Comparison of ENCODE assay signal across 21 cellular contexts in genomic region chrX:47413179-47413594, GRCh38. TPM values are rescaled to one million over a fixed set of nuclear protein-coding genes. Genes with fewer than 3 reads are reported as not detected.
DNase-seq lines count a peak whose midpoint lies in the region; ATAC-seq, FAIRE-seq and TF ChIP-seq lines count a peak whose summit lies in the region.
"Had no signal": no experiment of that assay in that cellular context is flagged by ENCODE, and none has a peak within 500 bp of the region (broad histone marks: within the 10 kb centered on the region; RNA-seq: fewer than 3 reads in every experiment).

No MANE protein-coding gene starts in this region.

- H3K9ac ChIP-seq in adipocyte (ENCODE audit: low read length) (no peak overlapping the region), subcutaneous abdominal adipose tissue (ENCODE audit: low read length in 5 of 5) (peak overlapping the region in 1 of 5 donors; percentile 98)

- H3K27me3 ChIP-seq in adipocyte (replicated peaks; ENCODE audit: control insufficient read depth, insufficient read depth, low read length) (no peaks in the 10 kb centered on the region), bronchial epithelial cell (ENCODE audit: control insufficient read depth, insufficient read depth, low read length) (no peaks in the 10 kb centered on the region), subcutaneous abdominal adipose tissue (ENCODE audit: control insufficient read depth in 5 of 5, insufficient read depth in 4 of 5, low read length in 5 of 5) (peaks cover 0 to 10% (median 5%) of the 10 kb centered on the region in 5 donors), aorta (ENCODE audit: control insufficient read depth in 1 of 2, insufficient read depth in 2 of 2, low read length in 1 of 2) (no peaks in the 10 kb centered on the region)

- TF ChIP-seq CTCF in HEK293 (tag by site-specific recombination; IDR thresholded peaks at IDR 0.05) (no peak), bronchial epithelial cell (IDR thresholded peaks at IDR 0.05; ENCODE audit: insufficient read depth, low read length, severe bottlenecking) (no peak)

- POLR2A ChIA-PET in HEK293 (lab: Yijun Ruan, JAX) = interaction anchor here (0.6 kb wide), 1 partner anchor 101 kb away, joined by 4 read pairs; no protein-coding TSS in a partner anchor

- peak; percentile 7 for FAIRE-seq in bronchial epithelial cell (lab: Jason Lieb, UNC)
- FAIRE-seq: G401.6 had no signal

- H3K27ac ChIP-seq in HEK293 (ENCODE audit: extremely low read depth, low read depth, low read length) = no peak overlapping the region
- H3K27ac ChIP-seq in subcutaneous abdominal adipose tissue (ENCODE audit: low read depth, low read length) = peak overlapping the region; percentile 50
- H3K27ac ChIP-seq in aorta (ENCODE audit: low read depth in 1 of 2, low read length in 2 of 2) = no peak overlapping the region
- H3K27ac ChIP-seq: C4-2B had no signal

- intact Hi-C loops in aorta (cut with DNase I) = no loop called here

- CTCF ChIA-PET in HEK293 (lab: Yijun Ruan, JAX) = no interaction called here

- DNase-seq in adipocyte (ENCODE audit: low read depth) (no peak), bronchial epithelial cell (ENCODE audit: low read depth) (no peak), aorta (no peak), NCI-H1105 treated with DMSO at 0.1 percent for 48 hours (lab: John Stamatoyannopoulos, UW) (no peak)
- DNase-seq: Caco-2; CD8-positive, alpha-beta T cell; DMS153; DND-41; GOT3; H7; HCEC 1CT; HFFc6 had no signal

- WGBS in aorta, 2 donors = 85 to 92% methylated on average over 8 of the region's 8 CpGs

- H3K9me3 ChIP-seq in HEK293 (ENCODE audit: control insufficient read depth, insufficient read depth, low read depth, low read length) = no peaks in the 10 kb centered on the region; the same call in 1 of the 2 replicates
- H3K9me3 ChIP-seq in adipocyte (ENCODE audit: control insufficient read depth, low read length) = peaks cover 93% of the 10 kb centered on the region
- H3K9me3 ChIP-seq in subcutaneous abdominal adipose tissue (ENCODE audit: control insufficient read depth in 5 of 5, low read length in 5 of 5) = peaks cover 19 to 49% (median 37%) of the 10 kb centered on the region in 5 donors
- H3K9me3 ChIP-seq in aorta (ENCODE audit: control insufficient read depth, low read length) = peaks cover 5% of the 10 kb centered on the region
- H3K9me3 ChIP-seq: Caco-2 had no signal

- no peak overlapping the region for H3K4me3 ChIP-seq in HEK293 (ENCODE audit: low read depth, low read length)
- peak overlapping the region; percentile 12 for H3K4me3 ChIP-seq in adipocyte (ENCODE audit: low read length)
- H3K4me3 ChIP-seq in bronchial epithelial cell (ENCODE audit: low read depth, low read length) = no peak overlapping the region
- peak overlapping the region in 1 of 5 donors; percentile 11 for H3K4me3 ChIP-seq in subcutaneous abdominal adipose tissue (ENCODE audit: low read depth in 1 of 5, low read length in 5 of 5)
- H3K4me3 ChIP-seq in aorta (ENCODE audit: low read length in 2 of 2) = no peak overlapping the region

- H3K4me1 ChIP-seq in HEK293 (ENCODE audit: control insufficient read depth, insufficient read depth, low read length) (no peaks in the 10 kb centered on the region), adipocyte (ENCODE audit: control insufficient read depth, insufficient read depth, low read length) (no peaks in the 10 kb centered on the region), subcutaneous abdominal adipose tissue (ENCODE audit: control insufficient read depth in 5 of 5, insufficient read depth in 5 of 5, low read length in 5 of 5) (peaks cover 0 to 13% (median 0%) of the 10 kb centered on the region in 5 donors), aorta (ENCODE audit: control insufficient read depth in 1 of 2, insufficient read depth in 2 of 2, low read length in 2 of 2) (no peaks in the 10 kb centered on the region)
- H3K4me1 ChIP-seq: Caco-2 had no signal

- H3K36me3 ChIP-seq in HEK293 (ENCODE audit: control insufficient read depth in 2 of 2, insufficient read depth in 1 of 2, low read length in 2 of 2) (no peaks in the 10 kb centered on the region), adipocyte (ENCODE audit: control insufficient read depth, insufficient read depth, low read length, severe bottlenecking) (no peaks in the 10 kb centered on the region), bronchial epithelial cell (ENCODE audit: control insufficient read depth, insufficient read depth, low read length) (no peaks in the 10 kb centered on the region), subcutaneous abdominal adipose tissue (ENCODE audit: control insufficient read depth in 5 of 5, insufficient read depth in 5 of 5, low read length in 5 of 5) (peaks cover 0 to 4% (median 0%) of the 10 kb centered on the region in 5 donors), aorta (ENCODE audit: control insufficient read depth in 1 of 2, insufficient read depth in 2 of 2, low read length in 1 of 2) (peaks cover 0 to 2% of the 10 kb centered on the region in 2 donors)

- ATAC-seq in aorta (ENCODE audit: low FRiP score) (no peak), GM21737 (IDR thresholded peaks at IDR 0.05; ENCODE audit: unreplicated experiment) (no peak), GM18511 (IDR thresholded peaks at IDR 0.05; ENCODE audit: unreplicated experiment) (no peak)
- ATAC-seq: CD8-positive, alpha-beta T cell had no signal

TF ChIP-seq in HEK293, 187 proteins besides CTCF, POLR2A, EP300 and RAD21:
- no peak for TF ChIP-seq ZNF169 (tag by site-specific recombination; IDR thresholded peaks at IDR 0.05)
- TF ChIP-seq SETDB1 (IDR thresholded peaks at IDR 0.05; ENCODE audit: insufficient read length, low read length) = peak; percentile 99
- TF ChIP-seq ZNF510 (tag by site-specific recombination; IDR thresholded peaks at IDR 0.05; ENCODE audit: insufficient replicate concordance) = no peak
- TF ChIP-seq ZNF280D (tag by site-specific recombination; IDR thresholded peaks at IDR 0.05) = 0 out of 2 replicates have a peak, but pooled peaks have one; percentile 57
- peak; percentile 72; the same call in 1 of the 2 replicates for TF ChIP-seq ZNF274 (IDR thresholded peaks at IDR 0.05; ENCODE audit: low read length)
- peak; percentile 95 for TF ChIP-seq ZNF274 (tag by site-specific recombination; IDR thresholded peaks at IDR 0.05; ENCODE audit: borderline replicate concordance)
- TF ChIP-seq ZFP41 (tag by site-specific recombination; IDR thresholded peaks at IDR 0.05; ENCODE audit: borderline replicate concordance) = no peak
- peak; percentile 99 for TF ChIP-seq TRIM28 (IDR thresholded peaks at IDR 0.05; ENCODE audit: borderline replicate concordance, low read length)

RNA-seq across cellular contexts. Expression of gene ZNF157, which starts 42.8 kb away (rescaled TPM):
- not detected in 2 replicates for total RNA-seq in bronchial epithelial cell
- under 1 TPM; 0.13 to 0.72 TPM for total RNA-seq in aorta
- under 1 TPM in 1 of 2 donors, not detected in 1; 0.23 TPM for polyA plus RNA-seq in aorta
- total RNA-seq: A172, A673, Caco-2, HFFc6 had no signal
- polyA plus RNA-seq: BJ had no signal
